28 cellular contexts compared by ENCODE assay signal in the genomic region with DNA sequence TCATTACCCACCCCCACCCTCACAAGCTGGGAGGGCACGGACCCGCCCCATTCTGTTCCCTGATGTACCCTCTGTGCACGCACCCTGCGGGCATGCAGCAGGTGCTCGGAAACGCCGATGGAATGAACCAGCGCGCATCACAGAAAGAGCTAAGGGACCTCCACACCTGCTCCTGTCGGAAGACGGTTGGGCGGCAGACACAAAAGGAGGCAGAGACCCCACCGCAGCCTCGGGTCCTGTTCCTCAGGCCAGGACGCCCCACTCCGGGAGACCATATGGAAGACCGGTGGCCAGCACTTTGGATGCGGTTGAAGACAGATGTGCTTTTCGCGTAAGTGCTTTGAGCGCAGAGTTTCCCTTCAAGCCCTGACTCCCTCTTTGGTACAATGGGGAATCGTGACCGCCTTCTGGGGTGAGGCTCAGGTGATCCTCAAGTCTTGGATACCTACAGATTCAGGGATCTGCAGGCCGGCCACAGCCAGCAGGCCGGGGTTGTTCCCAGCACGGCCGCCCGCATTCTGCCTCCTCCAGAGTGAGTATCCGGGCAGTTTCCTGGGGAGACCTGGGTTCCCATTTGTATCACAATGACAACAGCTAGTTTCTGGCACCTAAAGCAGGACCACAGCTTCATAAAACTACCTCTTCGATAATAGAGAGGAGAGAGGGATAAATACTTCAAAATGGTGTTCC.
"Had no signal": no experiment of that assay in that cellular context is flagged by ENCODE, and none has a peak within 500 bp of the region (broad histone marks: within the 10 kb centered on the region; RNA-seq: fewer than 3 reads in every experiment).

No MANE protein-coding gene starts in this region.

- H3K9ac ChIP-seq: parathyroid adenoma had no signal

- H3K27ac ChIP-seq: ovary, parathyroid adenoma, psoas muscle, right lobe of liver, skin epidermis, spleen, suprapubic skin, testis, tibial artery, transverse colon, upper lobe of right lung, uterus had no signal

- H3K4me2 ChIP-seq: smooth muscle cell had no signal

- DNase-seq: naive thymus-derived CD8-positive, alpha-beta T cell; nephron progenitor cell; occipital lobe; ovary; psoas muscle; right cardiac atrium; right lobe of liver; spleen; stimulated activated CD4-positive, alpha-beta T cell treated with anti-CD3 and anti-CD28 coated beads, Interleukin-12 subunit alpha, Interleukin-12 subunit beta, amount 100 ng/mL, for 4 hours; stimulated activated CD4-positive, alpha-beta T cell treated with anti-CD3 and anti-CD28 coated beads, Interleukin-1b, Interleukin-23, amount 100 ng/mL, for 48 hours; stimulated activated CD4-positive, alpha-beta T cell treated with anti-CD3 and anti-CD28 coated beads, Interleukin-4, amount 100 ng/mL, for 1 hour; stimulated activated CD4-positive, alpha-beta T cell treated with anti-CD3 and anti-CD28 coated beads, Interleukin-4, amount 100 ng/mL, for 4 hours; stimulated activated CD8-positive, alpha-beta memory T cell treated with anti-CD3 and anti-CD28 coated beads, Interleukin-4, amount 100 ng/mL, for 48 hours; stimulated activated naive CD4-positive, alpha-beta T cell; stimulated activated naive CD8-positive, alpha-beta T cell treated with anti-CD3 and anti-CD28 coated beads, Interleukin-15, amount 100 ng/mL, for 72 hours; stimulated activated naive CD8-positive, alpha-beta T cell treated with anti-CD3 and anti-CD28 coated beads, Interleukin-15, Interleukin-2, amounts not matched to agents 100 U/mL and 50 U/mL, for 24 hours; substantia nigra; testis; tibial artery; transverse colon; upper lobe of right lung; uterus had no signal

- H3K9me3 ChIP-seq: ovary, psoas muscle, right lobe of liver, spleen, suprapubic skin, testis, tibial artery, transverse colon, upper lobe of right lung, uterus had no signal

- H3K27me3 ChIP-seq: ovary, right lobe of liver, testis, tibial artery, transverse colon, upper lobe of right lung had no signal

- H3K4me3 ChIP-seq: ovary, psoas muscle, right lobe of liver, skin epidermis, smooth muscle cell, spleen, suprapubic skin, testis, tibial artery, transverse colon, upper lobe of right lung, uterus had no signal

- H2AFZ ChIP-seq: parathyroid adenoma had no signal

- ATAC-seq: naive thymus-derived CD8-positive, alpha-beta T cell; natural killer cell treated with Interleukin-12 subunit alpha and Interleukin-12 subunit beta and Interleukin-15 and Interleukin-18, amount 100 ng/mL, for 72 hours; psoas muscle; right cardiac atrium; right lobe of liver; stimulated activated memory B cell treated with anti-CD40 and anti-IgM and Interleukin-4, amounts not matched to agents 10 μg/mL and 1 μg/mL and 100 μg/mL, for 72 hours; stimulated activated naive CD8-positive, alpha-beta T cell treated with anti-CD3 and anti-CD28 coated beads, Interleukin-15, amount 100 ng/mL, for 72 hours; stimulated activated naive CD8-positive, alpha-beta T cell treated with anti-CD3 and anti-CD28 coated beads, Interleukin-15, Interleukin-2, amounts not matched to agents 100 U/mL and 50 U/mL, for 24 hours; upper lobe of right lung had no signal

- H3K4me1 ChIP-seq: parathyroid adenoma, psoas muscle, right lobe of liver, spleen, suprapubic skin, testis, transverse colon, upper lobe of right lung, uterus had no signal

- H3K36me3 ChIP-seq: ovary, right lobe of liver, spleen, suprapubic skin, tibial artery, transverse colon, upper lobe of right lung, uterus had no signal
